Comparison of ENCODE assay signal across 2 cellular contexts in genomic region chr1:97623220-97623619, GRCh38.
TF ChIP-seq lines count a peak whose summit lies in the region.

No MANE protein-coding gene starts in this region.

TF ChIP-seq in GM23338, 12 proteins besides CTCF, POLR2A, EP300 and RAD21 (continued from another document):
- no peak for TF ChIP-seq ZNF462 (CRISPR knock-in tag; IDR thresholded peaks at IDR 0.05)
- TF ChIP-seq ETS1 (IDR thresholded peaks at IDR 0.05), result no peak
- no peak for TF ChIP-seq REST (IDR thresholded peaks at IDR 0.05; ENCODE audit: unreplicated experiment)
- no peak for TF ChIP-seq POLR2AphosphoS5 (IDR thresholded peaks at IDR 0.05; ENCODE audit: low read depth)
- TF ChIP-seq EZH2phosphoT487 (IDR thresholded peaks at IDR 0.05; ENCODE audit: unreplicated experiment), result no peak
- TF ChIP-seq NANOG (IDR thresholded peaks at IDR 0.05; ENCODE audit: borderline replicate concordance), result no peak
- no peak for TF ChIP-seq STAT1 (IDR thresholded peaks at IDR 0.05; ENCODE audit: unreplicated experiment)
- TF ChIP-seq CREB1 (CRISPR knock-in tag; IDR thresholded peaks at IDR 0.05; ENCODE audit: low read depth), result no peak

TF ChIP-seq in H1, 55 proteins besides CTCF, POLR2A, EP300 and RAD21 (continued from another document):
- no peak for TF ChIP-seq CHD7 (IDR thresholded peaks at IDR 0.05; ENCODE audit: insufficient replicate concordance, low read length)
- no peak for TF ChIP-seq PHF8 (conservative IDR thresholded peaks at IDR 0.05; ENCODE audit: low read depth, low read length)
- TF ChIP-seq BACH1 (IDR thresholded peaks at IDR 0.05; ENCODE audit: low read length), result no peak
- TF ChIP-seq MAFK (IDR thresholded peaks at IDR 0.05; ENCODE audit: low read depth, low read length), result no peak
- no peak for TF ChIP-seq SIN3A (conservative IDR thresholded peaks at IDR 0.05 in 1 of 2, IDR thresholded peaks at IDR 0.05 in 1 of 2; ENCODE audit: low read depth in 1 of 2, low read length in 2 of 2)
- no peak for TF ChIP-seq CBX5 (IDR thresholded peaks at IDR 0.05; ENCODE audit: low read depth, low read length)
- TF ChIP-seq BCL11A (IDR thresholded peaks at IDR 0.05; ENCODE audit: low read depth in 2 of 2, low read length in 2 of 2), result no peak
- TF ChIP-seq JUN (IDR thresholded peaks at IDR 0.05; ENCODE audit: low read depth, low read length), result no peak
- no peak for TF ChIP-seq SIX5 (IDR thresholded peaks at IDR 0.05; ENCODE audit: low read depth, low read length)
- TF ChIP-seq MAX (IDR thresholded peaks at IDR 0.05), result no peak
- no peak for TF ChIP-seq CTBP2 (IDR thresholded peaks at IDR 0.05; ENCODE audit: borderline replicate concordance, insufficient read depth, insufficient read length, low read length)
- no peak for TF ChIP-seq RFX5 (IDR thresholded peaks at IDR 0.05; ENCODE audit: borderline replicate concordance, low read depth, low read length)
- TF ChIP-seq POU5F1 (IDR thresholded peaks at IDR 0.05; ENCODE audit: low read depth, low read length), result no peak
- no peak for TF ChIP-seq KDM4A (IDR thresholded peaks at IDR 0.05; ENCODE audit: low read depth, low read length, severe bottlenecking)
TF ChIP-seq in H1: peak in this region for 0.
